Comparison of ENCODE assay signal across 13 cellular contexts in genomic region chr3:61157414-61157813, GRCh38.
DNase-seq lines count a peak whose midpoint lies in the region; ATAC-seq and TF ChIP-seq lines count a peak whose summit lies in the region.
"Had no signal": no experiment of that assay in that cellular context is flagged by ENCODE, and none has a peak within 500 bp of the region (broad histone marks: within the 10 kb centered on the region; RNA-seq: fewer than 3 reads in every experiment).

No MANE protein-coding gene starts in this region.

- DNase-seq in CD1c-positive myeloid dendritic cell (ENCODE audit: extremely low spot score) (peak; percentile 29), suprapubic skin (ENCODE audit: low spot score in 2 of 2) (no peak), left ventricle myocardium superior (no peak), SHP77 (lab: John Stamatoyannopoulos, UW) (no peak)
- DNase-seq in stimulated activated CD4-positive, alpha-beta T cell treated with anti-CD3 and anti-CD28 coated beads, Interleukin-2, amount 100 ng/mL, for 24 hours: no peak
- DNase-seq: central memory CD4-positive, alpha-beta T cell; IMR-90; kidney; ovary; transverse colon had no signal

- H3K27ac ChIP-seq in suprapubic skin: no peak overlapping the region
- H3K27ac ChIP-seq: ovary, transverse colon had no signal

- intact Hi-C loops in left ventricle myocardium superior (cut with micrococcal nuclease): no loop called here

- no peak for TF ChIP-seq EP300 in suprapubic skin (IDR thresholded peaks at IDR 0.05)

- no peaks in the 10 kb centered on the region for H3K36me3 ChIP-seq in suprapubic skin
- H3K36me3 ChIP-seq: ovary, transverse colon had no signal

- no peak overlapping the region for H3K4me3 ChIP-seq in suprapubic skin
- H3K4me3 ChIP-seq: ovary, transverse colon had no signal

- H3K4me1 ChIP-seq in suprapubic skin: no peaks in the 10 kb centered on the region
- H3K4me1 ChIP-seq: transverse colon had no signal

- no peaks in the 10 kb centered on the region for H3K9me3 ChIP-seq in suprapubic skin
- H3K9me3 ChIP-seq: ovary, transverse colon had no signal

- TF ChIP-seq CTCF in suprapubic skin (IDR thresholded peaks at IDR 0.05): no peak

- TF ChIP-seq POLR2A in suprapubic skin (IDR thresholded peaks at IDR 0.05): no peak

- ATAC-seq in GM18909 (IDR thresholded peaks at IDR 0.05; ENCODE audit: poor library complexity, unreplicated experiment) (peak; percentile 62), GM21786 (IDR thresholded peaks at IDR 0.05; ENCODE audit: unreplicated experiment) (peak; percentile 67), HG03135 (IDR thresholded peaks at IDR 0.05; ENCODE audit: unreplicated experiment) (peak; percentile 80), left ventricle myocardium superior (no peak)

- H3K27me3 ChIP-seq in suprapubic skin: no peaks in the 10 kb centered on the region
- H3K27me3 ChIP-seq: ovary, transverse colon had no signal
